8 cellular contexts compared by ENCODE assay signal in the genomic region with DNA sequence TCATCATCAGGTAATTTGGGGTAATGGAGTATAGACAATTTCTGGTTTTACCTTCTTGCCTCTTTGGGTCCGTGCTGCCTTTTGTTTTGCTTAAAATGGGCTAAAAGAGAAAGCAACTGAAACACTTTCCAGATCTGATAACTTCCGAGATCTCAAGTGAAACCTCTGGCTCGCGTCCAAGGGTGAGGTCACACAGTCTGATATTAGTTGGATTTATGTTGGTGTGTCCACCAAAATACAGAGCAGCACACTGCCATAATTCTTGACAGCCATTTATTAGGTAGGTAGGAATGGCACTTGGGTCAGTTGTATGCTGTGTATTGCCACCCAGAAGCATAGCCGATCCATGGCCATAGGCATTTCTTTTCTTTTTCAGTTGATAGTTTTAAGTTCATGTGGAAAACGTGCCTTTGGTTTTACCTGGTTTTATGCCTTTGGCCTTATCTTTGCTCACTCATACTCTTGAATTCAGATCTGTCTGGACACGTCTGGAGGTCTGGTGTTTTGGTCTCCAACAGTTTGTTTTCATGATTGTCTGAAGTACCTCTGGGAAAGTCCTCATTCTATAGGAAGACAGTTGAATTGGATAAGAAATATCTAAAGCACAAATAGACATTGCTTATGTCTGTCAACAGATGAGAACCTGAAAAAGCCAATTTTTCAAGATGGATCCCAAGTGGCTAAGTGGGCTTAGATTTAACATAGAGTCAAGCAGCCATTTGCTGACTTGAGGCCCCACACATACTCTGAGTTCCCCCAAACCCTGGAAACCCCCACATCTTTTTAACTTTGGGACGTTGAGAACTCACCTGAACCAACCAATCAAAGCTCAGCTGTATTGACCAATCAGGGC.
DNase-seq lines count a peak whose midpoint lies in the region; ATAC-seq and TF ChIP-seq lines count a peak whose summit lies in the region.

No MANE protein-coding gene starts in this region.

- no peak overlapping the region for H3K23ac ChIP-seq in IMR-90 (ENCODE audit: low read depth, low read length)

- no peak overlapping the region for H2AK5ac ChIP-seq in IMR-90 (ENCODE audit: low read depth, low read length)

- in situ Hi-C loops in IMR-90 (cut with MboI; ENCODE audit: low sequenced_read_pairs): no loop called here

- H3K27me3 Mint-ChIP-seq in WTC11 (ENCODE audit: low read depth) (no peaks in the 10 kb centered on the region), neural progenitor cell (ENCODE audit: insufficient read depth, low read depth) (peaks cover 2% of the 10 kb centered on the region)

- peaks cover 10% of the 10 kb centered on the region for H3K79me2 ChIP-seq in neural progenitor cell (ENCODE audit: low read depth)

- H3K4me1 Mint-ChIP-seq in WTC11 (peaks cover 62% of the 10 kb centered on the region), neural progenitor cell (peaks cover 14% of the 10 kb centered on the region)

- BruUV-seq in IMR-90 (replicated peaks; lab: Mats Ljungman, UMichigan): no TSS peak

- no peaks in the 10 kb centered on the region for H3K27me3 ChIP-seq in IMR-90 (ENCODE audit: control insufficient read depth, insufficient read depth, low read length)
- no peaks in the 10 kb centered on the region for H3K27me3 ChIP-seq in neural progenitor cell

- H3K36me3 Mint-ChIP-seq in WTC11: peaks cover 12% of the 10 kb centered on the region
- H3K36me3 Mint-ChIP-seq in neural progenitor cell: peaks cover 51% of the 10 kb centered on the region

- H4K5ac ChIP-seq in IMR-90 (ENCODE audit: low read depth, low read length): no peak overlapping the region

- POLR2A ChIA-PET in IMR-90 (lab: Charles Lee; ENCODE audit: unreplicated experiment) (no interaction called here), WTC11 (lab: Charles Lee) (no interaction called here)

- H3K27ac ChIP-seq in IMR-90 (ENCODE audit: insufficient read depth, low read length) (no peak overlapping the region), neural progenitor cell (no peak overlapping the region)

- no peak for TF ChIP-seq RAD21 in IMR-90 (IDR thresholded peaks at IDR 0.05; ENCODE audit: low read length)

- no peak overlapping the region for H2BK15ac ChIP-seq in IMR-90 (ENCODE audit: low read depth, low read length)

- H2AK9ac ChIP-seq in IMR-90 (replicated peaks; ENCODE audit: low read depth, low read length, poor library complexity): no peak overlapping the region

- H2AFZ ChIP-seq in IMR-90 (replicated peaks; ENCODE audit: low read length, poor library complexity) (no peak overlapping the region), neural progenitor cell (replicated peaks) (no peak overlapping the region)

- TF ChIP-seq CTCF in IMR-90 (conservative IDR thresholded peaks at IDR 0.05; ENCODE audit: low read depth, low read length) (no peak), WTC11 (IDR thresholded peaks at IDR 0.05) (no peak), fibroblast of mammary gland (conservative IDR thresholded peaks at IDR 0.05; ENCODE audit: control insufficient read depth, insufficient read depth, low read depth, low read length) (no peak), neural progenitor cell (IDR thresholded peaks at IDR 0.05) (no peak)

- H3K4me3 Mint-ChIP-seq in WTC11: no peak overlapping the region
- H3K4me3 Mint-ChIP-seq in neural progenitor cell: no peak overlapping the region

- no peak overlapping the region for H3K4me3 ChIP-seq in IMR-90 (ENCODE audit: insufficient read depth, low read depth, low read length)
- no peak overlapping the region for H3K4me3 ChIP-seq in fibroblast of mammary gland (ENCODE audit: control insufficient read depth, low read depth, low read length)
- H3K4me3 ChIP-seq in neural progenitor cell: no peak overlapping the region

- no peak overlapping the region for H4K8ac ChIP-seq in IMR-90 (ENCODE audit: low read depth in 2 of 2, low read length in 2 of 2)

- H4K91ac ChIP-seq in IMR-90 (ENCODE audit: insufficient read depth, low read depth, low read length): no peak overlapping the region

- H3K18ac ChIP-seq in IMR-90 (ENCODE audit: low read depth, low read length): no peak overlapping the region

- dilution Hi-C loops in IMR-90 (cut with HindIII; ENCODE audit: low sequenced_read_pairs, unreplicated experiment): no loop called here

- peak overlapping the region; percentile 9; the same call in 1 of the 2 replicates for H2BK20ac ChIP-seq in IMR-90 (ENCODE audit: low read depth, low read length)

- H3K14ac ChIP-seq in IMR-90 (replicated peaks; ENCODE audit: low read depth, low read length): no peak overlapping the region

- H3K56ac ChIP-seq in IMR-90 (ENCODE audit: extremely low read depth, insufficient read depth, low read length): no peak overlapping the region

- H3K9me3 ChIP-seq in IMR-90 (ENCODE audit: control insufficient read depth, insufficient read depth, low read length): no peaks in the 10 kb centered on the region
- no peaks in the 10 kb centered on the region for H3K9me3 ChIP-seq in neural progenitor cell (ENCODE audit: low read depth)

- CTCF ChIA-PET in IMR-90 (lab: Yijun Ruan, JAX): no interaction called here
- CTCF ChIA-PET in WTC11 (lab: Charles Lee): no interaction called here

- no peak for TF ChIP-seq POLR2A in IMR-90 (IDR thresholded peaks at IDR 0.05; ENCODE audit: low read depth, low read length)

- intact Hi-C loops in IMR-90 (cut with micrococcal nuclease): no loop called here

- H4K20me1 ChIP-seq in IMR-90 (ENCODE audit: insufficient read depth, low read length) (no peaks in the 10 kb centered on the region), neural progenitor cell (ENCODE audit: low read depth) (no peaks in the 10 kb centered on the region)

- no peak for ATAC-seq in IMR-90 (ENCODE audit: low read depth)
- no peak for ATAC-seq in WTC11
- ATAC-seq in HG02973 (IDR thresholded peaks at IDR 0.05; ENCODE audit: unreplicated experiment): no peak
- no peak for ATAC-seq in HG03045 (IDR thresholded peaks at IDR 0.05; ENCODE audit: unreplicated experiment)

- H3K4ac ChIP-seq in IMR-90 (ENCODE audit: low read depth, low read length): no peak overlapping the region

- H3K9ac ChIP-seq in IMR-90 (ENCODE audit: low read depth, low read length) (no peak overlapping the region), neural progenitor cell (no peak overlapping the region)

- H3K27ac Mint-ChIP-seq in WTC11: peak overlapping the region; percentile 90
- no peak overlapping the region for H3K27ac Mint-ChIP-seq in neural progenitor cell

- 0 out of 2 replicates have a peak, but pooled peaks cover 2% of the 10 kb centered on the region for H3K4me1 ChIP-seq in IMR-90 (ENCODE audit: control insufficient read depth, insufficient read depth, low read length)
- H3K4me1 ChIP-seq in neural progenitor cell: no peaks in the 10 kb centered on the region

- H3F3A ChIP-seq in neural progenitor cell (ENCODE audit: low read depth): no peaks in the 10 kb centered on the region

- DNase-seq in IMR-90: peak; percentile 37
- no peak for DNase-seq in WTC11 (ENCODE audit: low spot score)
- DNase-seq in fibroblast of mammary gland (ENCODE audit: low read depth): peak; percentile 46
- DNase-seq in stimulated activated CD4-positive, alpha-beta T cell treated with anti-CD3 and anti-CD28 coated beads, Interleukin-4, amount 100 ng/mL, for 1 hour: peak; percentile 61
- DNase-seq in SKM-1 treated with dmso at 0.1 percent for 144 hours (lab: John Stamatoyannopoulos, UW; ENCODE audit: unreplicated experiment): no peak
- no peak for DNase-seq in neural progenitor cell (ENCODE audit: low spot score)

- H3K79me1 ChIP-seq in IMR-90 (ENCODE audit: low read depth in 1 of 2, low read length in 2 of 2): peaks cover 0 to 8% of the 10 kb centered on the region in 2 experiments; a peak in 1 of 4 replicates

- H3K9me1 ChIP-seq in IMR-90 (ENCODE audit: insufficient read depth, low read length): peaks cover 9% of the 10 kb centered on the region

- WGBS in IMR-90 (ENCODE audit: extremely low coverage in 2 of 2, insufficient read length in 1 of 2), 2 experiments: no CpG with 5 or more reads among the region's 8 CpGs

- H2BK120ac ChIP-seq in IMR-90 (ENCODE audit: low read depth, low read length): no peak overlapping the region

- H2BK5ac ChIP-seq in IMR-90 (ENCODE audit: low read depth, low read length, poor library complexity, severe bottlenecking): no peak overlapping the region

- H3K9me3 Mint-ChIP-seq in WTC11: peaks cover 4% of the 10 kb centered on the region; the same call in 1 of the 2 replicates
- no peaks in the 10 kb centered on the region for H3K9me3 Mint-ChIP-seq in neural progenitor cell

- H3K4me2 ChIP-seq in IMR-90 (ENCODE audit: low read depth, low read length): no peak overlapping the region
- H3K4me2 ChIP-seq in neural progenitor cell: no peak overlapping the region

- H3K36me3 ChIP-seq in IMR-90 (ENCODE audit: control insufficient read depth, insufficient read depth, low read length) (no peaks in the 10 kb centered on the region; the same call in 1 of the 2 replicates), neural progenitor cell (no peaks in the 10 kb centered on the region)

TF ChIP-seq in IMR-90, 13 proteins besides CTCF, POLR2A, EP300 and RAD21 (continues in another document):
- TF ChIP-seq MAFK (IDR thresholded peaks at IDR 0.05; ENCODE audit: low read depth, low read length): no peak
- TF ChIP-seq SMC3 (IDR thresholded peaks at IDR 0.05; ENCODE audit: low read depth, low read length): no peak
- TF ChIP-seq FOS (IDR thresholded peaks at IDR 0.05; ENCODE audit: low read depth, low read length): no peak
- no peak for TF ChIP-seq BHLHE40 (IDR thresholded peaks at IDR 0.05; ENCODE audit: low read depth, low read length)
- TF ChIP-seq RFX5 (IDR thresholded peaks at IDR 0.05; ENCODE audit: low read depth, low read length): no peak

TF ChIP-seq in WTC11, 78 proteins besides CTCF, POLR2A, EP300 and RAD21 (continues in another document):
- no peak for TF ChIP-seq ZNF423 (CRISPR knock-in tag; IDR thresholded peaks at IDR 0.05)
- no peak for TF ChIP-seq TEAD4 (CRISPR knock-in tag; IDR thresholded peaks at IDR 0.05)
- TF ChIP-seq RELA (CRISPR knock-in tag; IDR thresholded peaks at IDR 0.05; ENCODE audit: borderline replicate concordance): no peak
- TF ChIP-seq KAT7 (CRISPR knock-in tag; IDR thresholded peaks at IDR 0.05; ENCODE audit: borderline replicate concordance): no peak

Comparison
In these comparisons a context has a peak if more than half of its experiments do, and no peak if none do; other contexts are left out.
1. DNase-seq: peak in IMR-90 (single experiment), fibroblast of mammary gland (single experiment) and stimulated activated CD4-positive, alpha-beta T cell treated with anti-CD3 and anti-CD28 coated beads, Interleukin-4, amount 100 ng/mL, for 1 hour (single experiment); none in WTC11 (single experiment), SKM-1 treated with dmso at 0.1 percent for 144 hours (single experiment) and neural progenitor cell (single experiment).